In the genomic region with DNA sequence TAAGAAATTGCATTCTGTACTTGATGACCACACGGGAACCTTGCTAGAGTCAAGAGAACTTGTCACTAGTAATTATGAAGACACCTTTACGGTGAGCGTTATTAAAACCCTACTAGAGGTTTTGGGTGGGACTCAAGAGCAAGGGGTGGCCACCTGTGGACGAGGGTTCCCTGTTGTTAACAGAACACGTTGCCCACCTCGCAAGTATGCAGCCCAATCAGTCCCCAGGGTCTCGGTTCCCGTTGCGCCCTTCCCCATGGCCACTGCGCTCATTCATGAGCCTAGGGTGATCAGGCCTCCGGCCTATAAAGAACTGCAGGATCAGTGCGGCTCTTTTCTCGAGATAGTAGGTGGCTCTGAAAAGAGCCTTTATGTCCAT, we compare ENCODE assay signal across 8 cellular contexts. TPM values are rescaled to one million over a fixed set of nuclear protein-coding genes. Genes with fewer than 3 reads are reported as not detected.
DNase-seq lines count a peak whose midpoint lies in the region; ATAC-seq and TF ChIP-seq lines count a peak whose summit lies in the region.

No MANE protein-coding gene starts in this region.

- ATAC-seq in psoas muscle, result peak in 3 of 4 donors; percentile 9 to 17 (median 17)

- no peaks in the 10 kb centered on the region; the same call in 1 of the 2 replicates for H3K36me3 ChIP-seq in H7 (replicated peaks; ENCODE audit: control insufficient read depth, insufficient read depth, low read length)
- H3K36me3 ChIP-seq in psoas muscle (ENCODE audit: insufficient read depth in 1 of 2, low read depth in 1 of 2), result no peaks in the 10 kb centered on the region

- TF ChIP-seq CTCF in GM12864 (IDR thresholded peaks at IDR 0.05; ENCODE audit: low read depth, low read length, missing control alignments), result no peak
- no peak for TF ChIP-seq CTCF in fibroblast of mammary gland (conservative IDR thresholded peaks at IDR 0.05; ENCODE audit: control insufficient read depth, insufficient read depth, low read depth, low read length)
- TF ChIP-seq CTCF in psoas muscle (IDR thresholded peaks at IDR 0.05), result no peak

- H3K4me1 ChIP-seq in psoas muscle, result peaks cover 8% of the 10 kb centered on the region

- H3K9me3 ChIP-seq in psoas muscle, result no peaks in the 10 kb centered on the region

- H3K27ac ChIP-seq in psoas muscle, result peak overlapping the region; percentile 61

- H3K27me3 ChIP-seq in H7 (ENCODE audit: control insufficient read depth, insufficient read depth, low read length) (no peaks in the 10 kb centered on the region; the same call in 1 of the 2 replicates), psoas muscle (ENCODE audit: insufficient read depth in 3 of 3, low read length in 2 of 3) (peaks cover 0 to 71% (median 19%) of the 10 kb centered on the region in 3 donors)

- H3K4me3 ChIP-seq in GM12864 (ENCODE audit: low read depth, low read length) (peak overlapping the region; percentile 82), H7 (ENCODE audit: insufficient read depth, low read depth, low read length) (peak overlapping the region; percentile 91), fibroblast of mammary gland (ENCODE audit: control insufficient read depth, low read depth, low read length) (peak overlapping the region; percentile 67), psoas muscle (peak overlapping the region; percentile 65)

- DNase-seq in GM12864 (ENCODE audit: low read depth), result no peak
- no peak for DNase-seq in H7
- peak; percentile 19 for DNase-seq in RKO (ENCODE audit: low spot score)
- peak; percentile 5 for DNase-seq in fibroblast of mammary gland (ENCODE audit: low read depth)
- DNase-seq in psoas muscle, result no peak
- DNase-seq in NCI-H1417 treated with DMSO at 0.1 percent for 48 hours (lab: John Stamatoyannopoulos, UW), result no peak
- no peak for DNase-seq in epidermal melanocyte (ENCODE audit: insufficient read length, low spot score)
- DNase-seq in DMS 273 treated with DMSO at 0.1 percent for 48 hours (lab: John Stamatoyannopoulos, UW), result no peak

- intact Hi-C loops in psoas muscle (cut with DNase I), result no loop called here

- 21 to 25% (median 22%) methylated on average over 13 of the region's 13 CpGs for WGBS in psoas muscle, 3 donors

RNA-seq across cellular contexts. Expression of a gene that starts 30.2 kb away (rescaled TPM):
- total RNA-seq in H7 (2014; rRNA removed; shearing (Covaris generic)), result 175 and 183 TPM in 2 replicates
- total RNA-seq in psoas muscle, result 100 to 1,000 TPM in 3 of 4 donors, 10 to 100 TPM in 1; 85.2 to 167 (median 122) TPM
- 10 to 100 TPM; 34.8 to 79.1 (median 76.0) TPM for polyA plus RNA-seq in psoas muscle

RNA-seq across cellular contexts. Expression of a gene that starts 40.3 kb away (rescaled TPM):
- 4.9 and 5.6 TPM in 2 replicates for total RNA-seq in H7 (2014; rRNA removed; shearing (Covaris generic))
- total RNA-seq in psoas muscle, result not detected
- under 1 TPM in 1 of 3 donors, not detected in 2; 0.03 TPM for polyA plus RNA-seq in psoas muscle

RNA-seq across cellular contexts. Expression of a gene that starts 50.4 kb away (rescaled TPM):
- 39.0 and 50.2 TPM in 2 replicates for total RNA-seq in H7 (2014; rRNA removed; shearing (Covaris generic))
- 1 to 10 TPM; 2.8 to 4.5 (median 4.0) TPM for total RNA-seq in psoas muscle
- 1 to 10 TPM; 3.1 to 6.3 (median 3.6) TPM for polyA plus RNA-seq in psoas muscle

Comparison
In these comparisons a context has a peak if more than half of its experiments do, and no peak if none do; other contexts are left out.
1. DNase-seq: peak in RKO (single experiment) and fibroblast of mammary gland (single experiment); none in GM12864 (single experiment), H7 (single experiment), psoas muscle (0 of 2), NCI-H1417 treated with DMSO at 0.1 percent for 48 hours (single experiment), epidermal melanocyte (single experiment) and DMS 273 treated with DMSO at 0.1 percent for 48 hours (single experiment).
2. Peak in every context shown above with its lines, with median percentiles within 50 percentile points of each other: H3K4me3 ChIP-seq.